22 cellular contexts compared by ENCODE assay signal in the genomic region with DNA sequence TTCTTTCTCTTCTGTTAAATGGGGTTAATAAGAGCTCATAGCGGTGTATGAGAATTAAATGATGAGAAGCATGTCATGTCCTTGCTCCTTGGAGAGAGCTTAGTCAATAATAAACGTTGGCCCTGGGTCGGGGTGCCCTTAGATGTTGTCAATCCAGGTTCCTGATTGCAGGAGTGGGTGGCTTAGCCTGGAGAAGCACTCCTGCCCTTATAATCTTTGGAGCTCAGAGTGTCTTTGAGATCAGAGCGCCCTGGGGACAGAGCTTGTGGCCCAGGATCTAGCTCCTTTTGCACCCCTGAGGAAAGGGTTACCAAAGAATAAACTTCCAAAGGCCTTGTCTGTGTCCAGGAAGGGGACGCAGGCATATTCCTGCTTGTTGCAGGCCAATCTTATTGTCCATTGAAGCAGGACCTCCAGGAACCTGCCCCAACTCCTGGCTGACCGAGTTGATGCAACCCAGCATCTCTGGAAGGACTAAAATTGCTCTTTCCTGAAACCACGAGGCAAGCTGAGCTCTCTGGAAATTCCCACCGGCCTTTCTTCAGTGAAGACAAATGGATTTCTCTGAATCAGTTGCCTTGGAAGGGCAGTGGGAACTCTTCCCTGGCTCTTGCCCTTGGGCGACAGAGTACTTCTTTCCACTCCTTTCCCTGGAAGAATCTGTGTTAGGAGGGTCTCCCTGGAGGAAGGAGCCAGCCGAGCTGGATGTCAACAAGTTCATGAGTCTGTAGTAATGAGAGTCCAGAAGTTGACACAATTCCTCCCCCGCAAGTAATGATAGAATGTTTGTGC. TPM values are rescaled to one million over a fixed set of nuclear protein-coding genes. Genes with fewer than 3 reads are reported as not detected.
"Had no signal": no experiment of that assay in that cellular context is flagged by ENCODE, and none has a peak within 500 bp of the region (broad histone marks: within the 10 kb centered on the region; RNA-seq: fewer than 3 reads in every experiment).

No MANE protein-coding gene starts in this region.

- H3K27ac ChIP-seq: adrenal gland, epithelial cell of prostate, left ventricle myocardium inferior, SK-N-MC, tibial nerve had no signal

- H3K9me3 Mint-ChIP-seq: activated B cell treated with CpG ODN at 0.5 μM for 24 hours; activated CD8-positive, alpha-beta T cell treated with anti-CD3 and anti-CD28 coated beads for 36 hours; activated naive CD4-positive, alpha-beta T cell treated with anti-CD3 and anti-CD28 coated beads, Interleukin-2, amount 50 U/mL, for 72 hours; memory B cell; naive thymus-derived CD4-positive, alpha-beta T cell; stimulated activated naive CD8-positive, alpha-beta T cell treated with anti-CD3 and anti-CD28 coated beads, Interleukin-15, Interleukin-2, amounts not matched to agents 100 ng/mL and 50 ng/mL, for 24 hours had no signal

- H3K4me3 Mint-ChIP-seq: activated B cell treated with CpG ODN at 0.5 μM for 24 hours; activated CD8-positive, alpha-beta T cell treated with anti-CD3 and anti-CD28 coated beads for 36 hours; memory B cell; naive thymus-derived CD4-positive, alpha-beta T cell; stimulated activated naive CD8-positive, alpha-beta T cell treated with anti-CD3 and anti-CD28 coated beads, Interleukin-15, Interleukin-2, amounts not matched to agents 100 ng/mL and 50 ng/mL, for 24 hours had no signal

- H3K36me3 Mint-ChIP-seq: activated naive CD4-positive, alpha-beta T cell treated with anti-CD3 and anti-CD28 coated beads, Interleukin-2, amount 50 U/mL, for 72 hours; memory B cell; naive thymus-derived CD4-positive, alpha-beta T cell had no signal

- H3K4me1 ChIP-seq: adrenal gland had no signal

- H3K27me3 Mint-ChIP-seq: activated CD8-positive, alpha-beta T cell treated with anti-CD3 and anti-CD28 coated beads for 36 hours; stimulated activated naive CD8-positive, alpha-beta T cell treated with anti-CD3 and anti-CD28 coated beads, Interleukin-15, Interleukin-2, amounts not matched to agents 100 ng/mL and 50 ng/mL, for 24 hours had no signal

- H3K27me3 ChIP-seq: adrenal gland, tibial nerve had no signal

- H3K27ac Mint-ChIP-seq: activated B cell treated with CpG ODN at 0.5 μM for 24 hours; activated CD8-positive, alpha-beta T cell treated with anti-CD3 and anti-CD28 coated beads for 36 hours; activated naive CD4-positive, alpha-beta T cell treated with anti-CD3 and anti-CD28 coated beads, Interleukin-2, amount 50 U/mL, for 72 hours; memory B cell; naive thymus-derived CD4-positive, alpha-beta T cell; stimulated activated naive CD8-positive, alpha-beta T cell treated with anti-CD3 and anti-CD28 coated beads, Interleukin-15, Interleukin-2, amounts not matched to agents 100 ng/mL and 50 ng/mL, for 24 hours had no signal

- H3K4me1 Mint-ChIP-seq: activated B cell treated with CpG ODN at 0.5 μM for 24 hours, memory B cell had no signal

- DNase-seq: activated B cell treated with CpG ODN at 0.5 μM for 24 hours; activated CD4-positive, alpha-beta T cell treated with anti-CD3 and anti-CD28 coated beads for 48 hours; activated CD8-positive, alpha-beta T cell treated with anti-CD3 and anti-CD28 coated beads for 36 hours; activated gamma-delta T cell treated with Interleukin-2 at 50 U/mL for 16 hours; adrenal gland; dermis blood vessel endothelial cell; foreskin melanocyte; left ventricle myocardium inferior; mucosa of descending colon; naive thymus-derived CD4-positive, alpha-beta T cell; retina; stimulated activated CD4-positive, alpha-beta T cell treated with anti-CD3 and anti-CD28 coated beads, Interleukin-2, amount 100 ng/mL, for 48 hours had no signal

- H3K9me3 ChIP-seq: adrenal gland, left ventricle myocardium inferior, mucosa of descending colon, tibial nerve had no signal

- H3K36me3 ChIP-seq: adrenal gland, left ventricle myocardium inferior, tibial nerve had no signal

- ATAC-seq: activated CD8-positive, alpha-beta T cell treated with anti-CD3 and anti-CD28 coated beads for 36 hours; activated naive CD4-positive, alpha-beta T cell treated with anti-CD3 and anti-CD28 coated beads, Interleukin-2, amount 50 U/mL, for 72 hours; mucosa of descending colon; naive thymus-derived CD4-positive, alpha-beta T cell had no signal

- H3K4me3 ChIP-seq: adrenal gland, left ventricle myocardium inferior, mucosa of descending colon, SK-N-MC, tibial nerve had no signal

RNA-seq across cellular contexts. Expression of gene AMBP, which starts 6.4 kb away (rescaled TPM):
- total RNA-seq: activated B cell treated with CpG ODN at 0.5 μM for 24 hours; activated CD8-positive, alpha-beta T cell treated with anti-CD3 and anti-CD28 coated beads for 36 hours; activated naive CD4-positive, alpha-beta T cell treated with anti-CD3 and anti-CD28 coated beads, Interleukin-2, amount 50 U/mL, for 72 hours; bronchial epithelial cell; kidney epithelial cell; left ventricle myocardium inferior; naive thymus-derived CD4-positive, alpha-beta T cell; T-helper 2 cell treated with Interferon-gamma antibody and Interleukin-4, amounts not matched to agents 100 ng/mL and 5 ng/mL, for 36 hours; tibial nerve had no signal
- polyA plus RNA-seq: naive thymus-derived CD4-positive, alpha-beta T cell had no signal

RNA-seq across cellular contexts. Expression of gene KIF12, which starts 14.6 kb away (rescaled TPM):
- total RNA-seq: activated B cell treated with CpG ODN at 0.5 μM for 24 hours; activated CD8-positive, alpha-beta T cell treated with anti-CD3 and anti-CD28 coated beads for 36 hours; activated naive CD4-positive, alpha-beta T cell treated with anti-CD3 and anti-CD28 coated beads, Interleukin-2, amount 50 U/mL, for 72 hours; bronchial epithelial cell; left ventricle myocardium inferior; naive thymus-derived CD4-positive, alpha-beta T cell; posterior vena cava; T-helper 2 cell treated with Interferon-gamma antibody and Interleukin-4, amounts not matched to agents 100 ng/mL and 5 ng/mL, for 36 hours; tibial nerve had no signal
- polyA plus RNA-seq: naive thymus-derived CD4-positive, alpha-beta T cell had no signal
